ENCODE assay signal across 8 cellular contexts in genomic region chr10:35563266-35563891, GRCh38. TPM values are rescaled to one million over a fixed set of nuclear protein-coding genes. Genes with fewer than 3 reads are reported as not detected.
DNase-seq lines count a peak whose midpoint lies in the region; ATAC-seq, FAIRE-seq and TF ChIP-seq lines count a peak whose summit lies in the region.

No MANE protein-coding gene starts in this region.

- WGBS in SK-N-SH (ENCODE audit: low lambda C conversion rate): 41% methylated on average over 13 of the region's 13 CpGs
- 23% methylated on average over 13 of the region's 13 CpGs for WGBS in K562 (ENCODE audit: insufficient coverage, low coverage, missing lambda C conversion rate)

- H3K27ac ChIP-seq in SK-N-SH (ENCODE audit: low read depth in 2 of 2, low read length in 1 of 2): no peak overlapping the region
- H3K27ac ChIP-seq in K562 (ENCODE audit: extremely low read depth, low read depth, low read length): no peak overlapping the region

- CTCF ChIA-PET in SK-N-SH (lab: Yijun Ruan, JAX) (interaction anchor here (0.6 to 4.7 kb wide), 36 partner anchors 10 to 1317 kb away, joined by 3 to 68 read pairs (median 5); partner anchors contain the start of gene CREM), K562 (lab: Yijun Ruan, JAX; ENCODE audit: low intra/inter-chr PET ratio) (interaction anchor here (1.0 to 1.5 kb wide), 3 partner anchors 185 to 328 kb away, joined by 3 read pairs; no protein-coding TSS in a partner anchor)

- POLR2A ChIA-PET in SK-N-SH (lab: Yijun Ruan, JAX): no interaction called here
- POLR2A ChIA-PET in K562 (lab: Yijun Ruan, JAX): interaction anchor here (0.6 to 1.4 kb wide), 6 partner anchors 10 to 249 kb away, joined by 3 to 5 read pairs (median 4); no protein-coding TSS in a partner anchor

- DNase-seq in CD1c-positive myeloid dendritic cell (ENCODE audit: extremely low spot score) (peak; percentile 58), MG63 (peak; percentile 56), SK-N-SH (peak; percentile 79), K562 (ENCODE audit: extremely low read depth in 1 of 4, low spot score in 3 of 4) (peak; percentile 73 to 84 (median 76)), iPS-NIHi11 (ENCODE audit: low spot score) (peak; percentile 77)
- DNase-seq in stimulated activated CD4-positive, alpha-beta T cell treated with anti-CD3 and anti-CD28 coated beads, Interleukin-1b, Interleukin-23, amount 100 ng/mL, for 24 hours (ENCODE audit: low read depth in 4 of 4, low spot score in 1 of 4): peak; percentile 6 to 25 (median 18)

- in situ Hi-C loops in K562 (cut with MboI): loop anchor here (25.0 kb wide), 1 partner anchor 326 kb away; no protein-coding TSS in a partner anchor

- H3K79me2 ChIP-seq in SK-N-SH (ENCODE audit: insufficient read depth) (peaks cover 3% of the 10 kb centered on the region; the same call in 1 of the 2 replicates), K562 (ENCODE audit: control insufficient read depth, insufficient read depth, low read length) (peaks cover 9% of the 10 kb centered on the region; the same call in 2 of the 3 replicates)

- intact Hi-C loops in K562 (cut with micrococcal nuclease): loop anchor here (1.0 to 5.0 kb wide), 2 partner anchors 186 to 323 kb away; no protein-coding TSS in a partner anchor

- no peak overlapping the region for H2AFZ ChIP-seq in SK-N-SH (ENCODE audit: low read depth)
- no peak overlapping the region for H2AFZ ChIP-seq in K562 (ENCODE audit: low read depth, low read length)

- no peak for TF ChIP-seq POLR2A in K562 (conservative IDR thresholded peaks at IDR 0.05)

- H3K36me3 ChIP-seq in MG63 (peaks cover 7% of the 10 kb centered on the region), SK-N-SH (replicated peaks in 1 of 2; ENCODE audit: control insufficient read depth in 1 of 2, insufficient read depth in 2 of 2, low read length in 1 of 2) (peaks cover 3 to 29% of the 10 kb centered on the region in 2 experiments), K562 (ENCODE audit: control insufficient read depth, insufficient read depth, low read length) (peaks cover 41% of the 10 kb centered on the region)

- TF ChIP-seq CTCF in SK-N-SH (IDR thresholded peaks at IDR 0.05) (peak; percentile 99), K562 (IDR thresholded peaks at IDR 0.05 in 2 of 3, conservative IDR thresholded peaks at IDR 0.05 in 1 of 3; ENCODE audit: insufficient read depth in 2 of 3, low read depth in 1 of 3, low read length in 3 of 3) (peak; percentile 90 to 99 (median 94))

- no peaks in the 10 kb centered on the region for H3K27me3 ChIP-seq in MG63
- no peaks in the 10 kb centered on the region for H3K27me3 ChIP-seq in SK-N-SH (ENCODE audit: insufficient read depth)
- no peaks in the 10 kb centered on the region for H3K27me3 ChIP-seq in K562 (ENCODE audit: control insufficient read depth in 2 of 2, insufficient read depth in 2 of 2, low read length in 2 of 2)

- TF ChIP-seq EP300 in SK-N-SH (IDR thresholded peaks at IDR 0.05; ENCODE audit: borderline replicate concordance in 1 of 2, low read depth in 1 of 2, low read length in 1 of 2): no peak
- no peak for TF ChIP-seq EP300 in K562 (IDR thresholded peaks at IDR 0.05; ENCODE audit: low read length)

- no TSS peak for BruUV-seq in K562 (replicated peaks; lab: Mats Ljungman, UMichigan)

- peaks cover 5 to 12% of the 10 kb centered on the region in 2 experiments; a peak in 2 of 4 replicates for H3K4me1 ChIP-seq in SK-N-SH (ENCODE audit: control insufficient read depth in 1 of 2, insufficient read depth in 2 of 2, low read depth in 1 of 2, low read length in 1 of 2)
- peaks cover 0 to 4% of the 10 kb centered on the region in 2 experiments; a peak in 2 of 5 replicates for H3K4me1 ChIP-seq in K562 (replicated peaks in 1 of 2; ENCODE audit: control insufficient read depth in 2 of 2, insufficient read depth in 2 of 2, low read length in 2 of 2)

- TF ChIP-seq RAD21 in SK-N-SH (IDR thresholded peaks at IDR 0.05; ENCODE audit: low read length) (peak; percentile 74), K562 (CRISPR knock-in tag; conservative IDR thresholded peaks at IDR 0.05 in 1 of 2, IDR thresholded peaks at IDR 0.05 in 1 of 2) (peak; percentile 49 to 73)

- H3K4me3 ChIP-seq in MG63 (no peak overlapping the region), SK-N-SH (ENCODE audit: low read depth in 2 of 2, low read length in 1 of 2) (peak overlapping the region in 1 of 2 experiments; percentile 52; a peak in 1 of 4 replicates), K562 (no peak overlapping the region)

- H3K9ac ChIP-seq in SK-N-SH: no peak overlapping the region
- no peak overlapping the region for H3K9ac ChIP-seq in K562 (ENCODE audit: insufficient read depth in 1 of 2, low read depth in 2 of 2, low read length in 2 of 2)

- H3K9me3 ChIP-seq in MG63 (no peaks in the 10 kb centered on the region), SK-N-SH (no peaks in the 10 kb centered on the region), K562 (replicated peaks; ENCODE audit: control insufficient read depth, insufficient read depth, low read depth, low read length) (no peaks in the 10 kb centered on the region)

- no peaks in the 10 kb centered on the region for H4K20me1 ChIP-seq in SK-N-SH (ENCODE audit: insufficient read depth)
- H4K20me1 ChIP-seq in K562 (replicated peaks; ENCODE audit: control insufficient read depth, insufficient read depth, low read length): no peaks in the 10 kb centered on the region

- ATAC-seq in GM19395 (IDR thresholded peaks at IDR 0.05; ENCODE audit: unreplicated experiment) (peak; percentile 52), K562 (peak; percentile 92), HG02884 (IDR thresholded peaks at IDR 0.05; ENCODE audit: unreplicated experiment) (no peak)

- no peaks in the 10 kb centered on the region for H3F3A ChIP-seq in SK-N-SH (replicated peaks; ENCODE audit: insufficient read depth)

- no peaks in the 10 kb centered on the region for H3K9me2 ChIP-seq in SK-N-SH

- FAIRE-seq in K562 (lab: Jason Lieb, UNC): peak; percentile 89

- H3K9me1 ChIP-seq in K562 (ENCODE audit: control insufficient read depth, insufficient read depth, low read length): no peaks in the 10 kb centered on the region

- H3K4me2 ChIP-seq in SK-N-SH: no peak overlapping the region
- H3K4me2 ChIP-seq in K562 (ENCODE audit: insufficient read depth, low read length): no peak overlapping the region

TF ChIP-seq in SK-N-SH, 30 proteins besides CTCF, POLR2A, EP300 and RAD21 (continues in another document):
- TF ChIP-seq RCOR1 (IDR thresholded peaks at IDR 0.05; ENCODE audit: low read length): no peak
- peak; percentile 45; the same call in 1 of the 2 replicates for TF ChIP-seq MXI1 (IDR thresholded peaks at IDR 0.05; ENCODE audit: low read depth, low read length)
- TF ChIP-seq SMC3 (IDR thresholded peaks at IDR 0.05; ENCODE audit: low read depth, low read length): peak; percentile 83
- no peak for TF ChIP-seq NFIC (IDR thresholded peaks at IDR 0.05; ENCODE audit: borderline replicate concordance)
- TF ChIP-seq FOXM1 (IDR thresholded peaks at IDR 0.05; ENCODE audit: low read depth): no peak
- peak; percentile 16 for TF ChIP-seq CHD2 (IDR thresholded peaks at IDR 0.05; ENCODE audit: low read length, partially characterized antibody)

TF ChIP-seq in K562, 482 proteins besides CTCF, POLR2A, EP300 and RAD21 (continues in another document):
- TF ChIP-seq JUND (IDR thresholded peaks at IDR 0.05; ENCODE audit: borderline replicate concordance, low read depth, low read length) (peak; percentile 56; the same call in 1 of the 2 replicates), JUND (tag; IDR thresholded peaks at IDR 0.05; ENCODE audit: borderline replicate concordance, low read depth, low read length) (no peak; the same call in 2 of the 3 replicates), MEIS2 (IDR thresholded peaks at IDR 0.05; ENCODE audit: partially characterized antibody) (peak; percentile 64), KLF6 (CRISPR knock-in tag; IDR thresholded peaks at IDR 0.05; ENCODE audit: borderline replicate concordance) (no peak)
- TF ChIP-seq, protein P1, sequence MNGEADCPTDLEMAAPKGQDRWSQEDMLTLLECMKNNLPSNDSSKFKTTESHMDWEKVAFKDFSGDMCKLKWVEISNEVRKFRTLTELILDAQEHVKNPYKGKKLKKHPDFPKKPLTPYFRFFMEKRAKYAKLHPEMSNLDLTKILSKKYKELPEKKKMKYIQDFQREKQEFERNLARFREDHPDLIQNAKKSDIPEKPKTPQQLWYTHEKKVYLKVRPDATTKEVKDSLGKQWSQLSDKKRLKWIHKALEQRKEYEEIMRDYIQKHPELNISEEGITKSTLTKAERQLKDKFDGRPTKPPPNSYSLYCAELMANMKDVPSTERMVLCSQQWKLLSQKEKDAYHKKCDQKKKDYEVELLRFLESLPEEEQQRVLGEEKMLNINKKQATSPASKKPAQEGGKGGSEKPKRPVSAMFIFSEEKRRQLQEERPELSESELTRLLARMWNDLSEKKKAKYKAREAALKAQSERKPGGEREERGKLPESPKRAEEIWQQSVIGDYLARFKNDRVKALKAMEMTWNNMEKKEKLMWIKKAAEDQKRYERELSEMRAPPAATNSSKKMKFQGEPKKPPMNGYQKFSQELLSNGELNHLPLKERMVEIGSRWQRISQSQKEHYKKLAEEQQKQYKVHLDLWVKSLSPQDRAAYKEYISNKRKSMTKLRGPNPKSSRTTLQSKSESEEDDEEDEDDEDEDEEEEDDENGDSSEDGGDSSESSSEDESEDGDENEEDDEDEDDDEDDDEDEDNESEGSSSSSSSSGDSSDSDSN (IDR thresholded peaks at IDR 0.05; ENCODE audit: borderline replicate concordance in 1 of 2, low read depth in 2 of 2, low read length in 2 of 2): no peak

RNA-seq across cellular contexts. Expression of gene GJD4, which starts 41.8 kb away (rescaled TPM):
- not detected in 2 replicates for total RNA-seq in MG63 (2014; rRNA removed; shearing (Covaris generic); ENCODE audit: low replicate concordance)
- not detected in 2 replicates for polyA plus RNA-seq in SK-N-SH (2012; rRNA removed)
- not detected in 2 replicates for polyA plus RNA-seq in SK-N-SH (2012; cell fraction: cytosol; rRNA removed)
- 0.04 TPM in 1 of 2 replicates, not detected in the other for polyA plus RNA-seq in SK-N-SH (2012; cell fraction: nucleus; rRNA removed)
- not detected in 2 replicates for total RNA-seq in K562 (2011; cell fraction: chromatin; rRNA removed; ENCODE audit: low replicate concordance)
- total RNA-seq in K562 (2011; cell fraction: nucleolus; rRNA removed): not detected in 2 replicates
- not detected in 2 replicates for total RNA-seq in K562 (2011; cell fraction: nucleoplasm; rRNA removed)
- total RNA-seq in K562 (2014; rRNA removed): not detected in 2 replicates
- not detected in 2 replicates for total RNA-seq in K562 (2014; rRNA removed; fragmentation: Illumina TruSeq; extraction: Trizol)
- total RNA-seq in K562 (2015; rRNA removed; fragmentation: Illumina TruSeq; extraction: Trizol): not detected in 2 replicates
- not detected in 2 replicates for total RNA-seq in K562 (2021)
- polyA plus RNA-seq in K562 (2011; rRNA removed): not detected in 2 replicates
- not detected in 2 replicates for polyA plus RNA-seq in K562 (2011; cell fraction: cytosol; rRNA removed)
- not detected in 2 replicates for polyA plus RNA-seq in K562 (2011; cell fraction: nucleus; rRNA removed)
- polyA plus RNA-seq in K562 (2012): 0.07 TPM in 1 of 2 replicates, not detected in the other
- polyA plus RNA-seq in K562 (2014; fragmentation: Illumina TruSeq; extraction: Trizol): not detected in 2 replicates
- polyA plus RNA-seq in K562 (2014; fragmentation: Nextera tagmentation; extraction: Ambion mirVana): not detected
- not detected in 2 replicates for polyA plus RNA-seq in K562 (2014; rRNA removed)
- polyA minus RNA-seq in K562 (2011; rRNA and poly(A)+ RNA removed): not detected in 2 replicates
- polyA minus RNA-seq in K562 (2011; cell fraction: cytosol; rRNA and poly(A)+ RNA removed): not detected in 2 replicates
- not detected in 2 replicates for polyA minus RNA-seq in K562 (2011; cell fraction: nucleus; rRNA and poly(A)+ RNA removed)

Comparison
In these comparisons a context has a peak if more than half of its experiments do, and no peak if none do; other contexts are left out.
1. DNase-seq: peak in every context shown above with its lines; median percentile 79 in SK-N-SH; 77 in iPS-NIHi11; 76 in K562; 58 in CD1c-positive myeloid dendritic cell; 56 in MG63; 18 in stimulated activated CD4-positive, alpha-beta T cell treated with anti-CD3 and anti-CD28 coated beads, Interleukin-1b, Interleukin-23, amount 100 ng/mL, for 24 hours.